In the genomic region with DNA sequence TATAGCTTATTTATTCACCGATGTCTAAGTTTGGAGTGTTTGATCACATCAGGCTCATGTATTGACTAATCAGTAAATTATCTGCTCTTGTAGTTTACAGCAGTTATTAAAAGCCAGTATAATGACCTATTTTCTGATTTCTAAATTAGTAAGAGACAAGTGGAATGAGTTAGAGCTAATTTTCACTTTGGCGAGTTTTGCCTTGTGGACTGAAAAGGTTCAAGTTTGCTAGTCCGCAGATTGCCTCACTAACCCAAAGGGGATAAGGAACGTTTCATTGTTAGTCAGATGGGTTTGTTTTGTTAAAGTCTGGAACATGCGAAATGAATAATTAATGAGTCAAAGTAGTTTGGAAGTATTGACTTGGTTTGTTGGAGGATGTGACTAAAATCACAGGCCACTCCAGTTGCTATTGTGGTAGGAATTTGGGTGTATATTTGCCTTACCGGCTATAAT, we compare ENCODE assay signal across 1 cellular context.
TF ChIP-seq lines count a peak whose summit lies in the region.

No MANE protein-coding gene starts in this region.

TF ChIP-seq in GM12878, 131 proteins besides CTCF, POLR2A, EP300 and RAD21 (continued from another document and continues in another):
- TF ChIP-seq FOS (IDR thresholded peaks at IDR 0.05; ENCODE audit: borderline replicate concordance, extremely low read depth, insufficient read length) (no peak), BHLHE40 (IDR thresholded peaks at IDR 0.05; ENCODE audit: borderline replicate concordance in 1 of 2, low read depth in 2 of 2, low read length in 1 of 2) (peak; percentile 8 to 10; a peak in 1 of 4 replicates), NFYA (IDR thresholded peaks at IDR 0.05; ENCODE audit: borderline replicate concordance, low read depth, low read length) (no peak), TBL1XR1 (IDR thresholded peaks at IDR 0.05; ENCODE audit: low read depth, low read length) (peak; percentile 52; the same call in 1 of the 2 replicates), IKZF2 (IDR thresholded peaks at IDR 0.05) (peak; percentile 82 to 88), MYB (IDR thresholded peaks at IDR 0.05; ENCODE audit: borderline replicate concordance, low read depth, low read length) (no peak), ZBED1 (IDR thresholded peaks at IDR 0.05; ENCODE audit: borderline replicate concordance) (peak; percentile 90), MEF2A (IDR thresholded peaks at IDR 0.05; ENCODE audit: insufficient read depth, low read depth, low read length) (peak; percentile 89), CEBPB (IDR thresholded peaks at IDR 0.05; ENCODE audit: borderline replicate concordance in 1 of 2, low read depth in 2 of 2, low read length in 2 of 2) (peak in 1 of 2 experiments; percentile 75; a peak in 1 of 4 replicates), DPF2 (IDR thresholded peaks at IDR 0.05) (peak; percentile 90), FOXM1 (IDR thresholded peaks at IDR 0.05; ENCODE audit: low read depth, low read length) (peak; percentile 97), PAX8 (IDR thresholded peaks at IDR 0.05) (no peak), MTA2 (IDR thresholded peaks at IDR 0.05; ENCODE audit: low read depth) (peak; percentile 99), NFIC (IDR thresholded peaks at IDR 0.05; ENCODE audit: low read depth, low read length) (peak; percentile 99), CHD4 (IDR thresholded peaks at IDR 0.05) (no peak), ETV6 (conservative IDR thresholded peaks at IDR 0.05 in 1 of 2, IDR thresholded peaks at IDR 0.05 in 1 of 2; ENCODE audit: borderline replicate concordance in 1 of 2, low read depth in 1 of 2) (peak in 1 of 2 experiments; percentile 73; a peak in 1 of 4 replicates), SMARCA5 (IDR thresholded peaks at IDR 0.05) (no peak), NBN (IDR thresholded peaks at IDR 0.05) (0 out of 2 replicates have a peak, but pooled peaks have one; percentile 39), NR2F1 (conservative IDR thresholded peaks at IDR 0.05) (peak; percentile 80), TCF7 (IDR thresholded peaks at IDR 0.05; ENCODE audit: borderline replicate concordance) (peak; percentile 54), YBX1 (IDR thresholded peaks at IDR 0.05) (no peak), SRF (IDR thresholded peaks at IDR 0.05; ENCODE audit: low read depth in 2 of 2, low read length in 2 of 2) (peak in 1 of 2 experiments; percentile 34; a peak in 1 of 4 replicates), BCLAF1 (IDR thresholded peaks at IDR 0.05) (no peak), POU2F2 (IDR thresholded peaks at IDR 0.05; ENCODE audit: borderline replicate concordance, low read depth, low read length) (peak; percentile 82), CREM (IDR thresholded peaks at IDR 0.05; ENCODE audit: low read depth) (peak; percentile 90), IRF4 (IDR thresholded peaks at IDR 0.05; ENCODE audit: low read depth, low read length) (peak; percentile 89), NKRF (conservative IDR thresholded peaks at IDR 0.05) (no peak), BCL3 (IDR thresholded peaks at IDR 0.05; ENCODE audit: borderline replicate concordance, insufficient read depth, low read depth, low read length, poor library complexity, severe bottlenecking) (peak; percentile 83), EED (IDR thresholded peaks at IDR 0.05; ENCODE audit: low read depth) (peak; percentile 79), RFX5 (IDR thresholded peaks at IDR 0.05; ENCODE audit: low read depth, low read length) (no peak), ELK1 (IDR thresholded peaks at IDR 0.05; ENCODE audit: low read depth, low read length) (no peak), JUNB (IDR thresholded peaks at IDR 0.05) (peak; percentile 100), PML (IDR thresholded peaks at IDR 0.05; ENCODE audit: low read length) (peak; percentile 74), SMAD5 (IDR thresholded peaks at IDR 0.05; ENCODE audit: low read depth) (no peak), MTA3 (IDR thresholded peaks at IDR 0.05; ENCODE audit: borderline replicate concordance, low read length) (peak; percentile 92; the same call in 1 of the 2 replicates), STAT3 (IDR thresholded peaks at IDR 0.05; ENCODE audit: low read depth, low read length) (peak; percentile 72; the same call in 1 of the 2 replicates), SKIL (IDR thresholded peaks at IDR 0.05; ENCODE audit: low read depth, poor library complexity, severe bottlenecking) (peak; percentile 93), BMI1 (IDR thresholded peaks at IDR 0.05; ENCODE audit: borderline replicate concordance) (peak; percentile 82), BCL11A (IDR thresholded peaks at IDR 0.05; ENCODE audit: low read depth, low read length) (peak; percentile 94), RBBP5 (conservative IDR thresholded peaks at IDR 0.05) (no peak), CBFB (IDR thresholded peaks at IDR 0.05; ENCODE audit: low read depth) (peak; percentile 79), CREB1 (IDR thresholded peaks at IDR 0.05; ENCODE audit: low read depth) (0 out of 2 replicates have a peak, but pooled peaks have one; percentile 18), ATF2 (IDR thresholded peaks at IDR 0.05; ENCODE audit: low read length) (peak; percentile 97), KDM1A (IDR thresholded peaks at IDR 0.05; ENCODE audit: borderline replicate concordance) (no peak), SIN3A (IDR thresholded peaks at IDR 0.05; ENCODE audit: low read depth, low read length) (no peak)
- TF ChIP-seq, protein P1, sequence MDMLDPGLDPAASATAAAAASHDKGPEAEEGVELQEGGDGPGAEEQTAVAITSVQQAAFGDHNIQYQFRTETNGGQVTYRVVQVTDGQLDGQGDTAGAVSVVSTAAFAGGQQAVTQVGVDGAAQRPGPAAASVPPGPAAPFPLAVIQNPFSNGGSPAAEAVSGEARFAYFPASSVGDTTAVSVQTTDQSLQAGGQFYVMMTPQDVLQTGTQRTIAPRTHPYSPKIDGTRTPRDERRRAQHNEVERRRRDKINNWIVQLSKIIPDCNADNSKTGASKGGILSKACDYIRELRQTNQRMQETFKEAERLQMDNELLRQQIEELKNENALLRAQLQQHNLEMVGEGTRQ (IDR thresholded peaks at IDR 0.05; ENCODE audit: borderline replicate concordance, low read depth, low read length): no peak
- TF ChIP-seq, protein P2, sequence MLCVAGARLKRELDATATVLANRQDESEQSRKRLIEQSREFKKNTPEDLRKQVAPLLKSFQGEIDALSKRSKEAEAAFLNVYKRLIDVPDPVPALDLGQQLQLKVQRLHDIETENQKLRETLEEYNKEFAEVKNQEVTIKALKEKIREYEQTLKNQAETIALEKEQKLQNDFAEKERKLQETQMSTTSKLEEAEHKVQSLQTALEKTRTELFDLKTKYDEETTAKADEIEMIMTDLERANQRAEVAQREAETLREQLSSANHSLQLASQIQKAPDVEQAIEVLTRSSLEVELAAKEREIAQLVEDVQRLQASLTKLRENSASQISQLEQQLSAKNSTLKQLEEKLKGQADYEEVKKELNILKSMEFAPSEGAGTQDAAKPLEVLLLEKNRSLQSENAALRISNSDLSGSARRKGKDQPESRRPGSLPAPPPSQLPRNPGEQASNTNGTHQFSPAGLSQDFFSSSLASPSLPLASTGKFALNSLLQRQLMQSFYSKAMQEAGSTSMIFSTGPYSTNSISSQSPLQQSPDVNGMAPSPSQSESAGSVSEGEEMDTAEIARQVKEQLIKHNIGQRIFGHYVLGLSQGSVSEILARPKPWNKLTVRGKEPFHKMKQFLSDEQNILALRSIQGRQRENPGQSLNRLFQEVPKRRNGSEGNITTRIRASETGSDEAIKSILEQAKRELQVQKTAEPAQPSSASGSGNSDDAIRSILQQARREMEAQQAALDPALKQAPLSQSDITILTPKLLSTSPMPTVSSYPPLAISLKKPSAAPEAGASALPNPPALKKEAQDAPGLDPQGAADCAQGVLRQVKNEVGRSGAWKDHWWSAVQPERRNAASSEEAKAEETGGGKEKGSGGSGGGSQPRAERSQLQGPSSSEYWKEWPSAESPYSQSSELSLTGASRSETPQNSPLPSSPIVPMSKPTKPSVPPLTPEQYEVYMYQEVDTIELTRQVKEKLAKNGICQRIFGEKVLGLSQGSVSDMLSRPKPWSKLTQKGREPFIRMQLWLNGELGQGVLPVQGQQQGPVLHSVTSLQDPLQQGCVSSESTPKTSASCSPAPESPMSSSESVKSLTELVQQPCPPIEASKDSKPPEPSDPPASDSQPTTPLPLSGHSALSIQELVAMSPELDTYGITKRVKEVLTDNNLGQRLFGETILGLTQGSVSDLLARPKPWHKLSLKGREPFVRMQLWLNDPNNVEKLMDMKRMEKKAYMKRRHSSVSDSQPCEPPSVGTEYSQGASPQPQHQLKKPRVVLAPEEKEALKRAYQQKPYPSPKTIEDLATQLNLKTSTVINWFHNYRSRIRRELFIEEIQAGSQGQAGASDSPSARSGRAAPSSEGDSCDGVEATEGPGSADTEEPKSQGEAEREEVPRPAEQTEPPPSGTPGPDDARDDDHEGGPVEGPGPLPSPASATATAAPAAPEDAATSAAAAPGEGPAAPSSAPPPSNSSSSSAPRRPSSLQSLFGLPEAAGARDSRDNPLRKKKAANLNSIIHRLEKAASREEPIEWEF (IDR thresholded peaks at IDR 0.05; ENCODE audit: insufficient replicate concordance, low read depth, low read length): peak; percentile 73
